Comparison of ENCODE assay signal across 1 cellular context in the genomic region with DNA sequence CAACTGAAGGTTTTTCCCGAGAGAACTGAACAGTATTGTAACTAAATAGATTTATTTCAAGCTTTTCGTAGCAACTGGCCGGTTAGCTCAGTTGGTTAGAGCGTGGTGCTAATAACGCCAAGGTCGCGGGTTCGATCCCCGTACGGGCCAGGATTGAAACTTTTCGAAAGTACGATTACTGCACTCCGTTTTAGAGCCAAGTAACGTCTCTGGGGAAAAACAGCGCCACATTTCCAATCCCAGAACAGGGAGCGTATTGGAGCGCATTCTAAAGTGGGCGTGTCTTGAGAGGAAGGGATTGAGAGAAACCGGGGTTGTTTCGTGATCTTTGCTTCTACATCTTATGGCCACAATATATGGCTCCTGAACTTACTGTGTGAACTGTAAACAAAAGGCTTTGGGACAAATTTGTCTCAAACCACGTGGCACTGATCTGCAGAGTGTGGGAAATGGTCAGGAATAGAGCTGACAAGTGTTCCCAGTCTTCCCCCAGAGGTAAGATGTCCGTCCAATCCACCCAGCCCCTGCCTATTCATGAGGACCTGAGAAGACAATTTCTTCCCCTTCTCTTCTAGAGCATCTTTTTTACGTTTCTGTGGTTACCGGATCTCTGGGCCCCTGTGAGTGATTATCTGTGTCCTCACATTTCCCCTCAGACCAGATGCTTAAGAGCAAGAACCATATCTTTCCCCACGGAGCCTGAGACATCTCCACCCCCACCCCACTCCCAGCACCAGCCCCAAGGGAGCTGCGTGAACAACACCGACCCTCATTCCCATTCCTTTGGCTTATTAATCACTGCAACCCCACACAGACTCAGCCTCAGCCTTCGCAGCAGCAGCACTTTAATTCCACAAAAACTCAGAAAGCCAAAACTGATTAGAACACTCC.
TF ChIP-seq lines count a peak whose summit lies in the region.

No MANE protein-coding gene starts in this region.

TF ChIP-seq in HepG2, 621 proteins besides CTCF, POLR2A, EP300 and RAD21 (continued from another document and continues in another):
- TF ChIP-seq, protein P1, sequence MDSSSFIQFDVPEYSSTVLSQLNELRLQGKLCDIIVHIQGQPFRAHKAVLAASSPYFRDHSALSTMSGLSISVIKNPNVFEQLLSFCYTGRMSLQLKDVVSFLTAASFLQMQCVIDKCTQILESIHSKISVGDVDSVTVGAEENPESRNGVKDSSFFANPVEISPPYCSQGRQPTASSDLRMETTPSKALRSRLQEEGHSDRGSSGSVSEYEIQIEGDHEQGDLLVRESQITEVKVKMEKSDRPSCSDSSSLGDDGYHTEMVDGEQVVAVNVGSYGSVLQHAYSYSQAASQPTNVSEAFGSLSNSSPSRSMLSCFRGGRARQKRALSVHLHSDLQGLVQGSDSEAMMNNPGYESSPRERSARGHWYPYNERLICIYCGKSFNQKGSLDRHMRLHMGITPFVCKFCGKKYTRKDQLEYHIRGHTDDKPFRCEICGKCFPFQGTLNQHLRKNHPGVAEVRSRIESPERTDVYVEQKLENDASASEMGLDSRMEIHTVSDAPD (CRISPR knock-in tag; IDR thresholded peaks at IDR 0.05), result no peak
- TF ChIP-seq NFE2L1 (CRISPR knock-in tag; IDR thresholded peaks at IDR 0.05; ENCODE audit: borderline replicate concordance), result no peak
- TF ChIP-seq ZNF644 (CRISPR knock-in tag; IDR thresholded peaks at IDR 0.05; ENCODE audit: low read depth), result 0 out of 2 replicates have a peak, but pooled peaks have one; percentile 11
- TF ChIP-seq, protein P2, sequence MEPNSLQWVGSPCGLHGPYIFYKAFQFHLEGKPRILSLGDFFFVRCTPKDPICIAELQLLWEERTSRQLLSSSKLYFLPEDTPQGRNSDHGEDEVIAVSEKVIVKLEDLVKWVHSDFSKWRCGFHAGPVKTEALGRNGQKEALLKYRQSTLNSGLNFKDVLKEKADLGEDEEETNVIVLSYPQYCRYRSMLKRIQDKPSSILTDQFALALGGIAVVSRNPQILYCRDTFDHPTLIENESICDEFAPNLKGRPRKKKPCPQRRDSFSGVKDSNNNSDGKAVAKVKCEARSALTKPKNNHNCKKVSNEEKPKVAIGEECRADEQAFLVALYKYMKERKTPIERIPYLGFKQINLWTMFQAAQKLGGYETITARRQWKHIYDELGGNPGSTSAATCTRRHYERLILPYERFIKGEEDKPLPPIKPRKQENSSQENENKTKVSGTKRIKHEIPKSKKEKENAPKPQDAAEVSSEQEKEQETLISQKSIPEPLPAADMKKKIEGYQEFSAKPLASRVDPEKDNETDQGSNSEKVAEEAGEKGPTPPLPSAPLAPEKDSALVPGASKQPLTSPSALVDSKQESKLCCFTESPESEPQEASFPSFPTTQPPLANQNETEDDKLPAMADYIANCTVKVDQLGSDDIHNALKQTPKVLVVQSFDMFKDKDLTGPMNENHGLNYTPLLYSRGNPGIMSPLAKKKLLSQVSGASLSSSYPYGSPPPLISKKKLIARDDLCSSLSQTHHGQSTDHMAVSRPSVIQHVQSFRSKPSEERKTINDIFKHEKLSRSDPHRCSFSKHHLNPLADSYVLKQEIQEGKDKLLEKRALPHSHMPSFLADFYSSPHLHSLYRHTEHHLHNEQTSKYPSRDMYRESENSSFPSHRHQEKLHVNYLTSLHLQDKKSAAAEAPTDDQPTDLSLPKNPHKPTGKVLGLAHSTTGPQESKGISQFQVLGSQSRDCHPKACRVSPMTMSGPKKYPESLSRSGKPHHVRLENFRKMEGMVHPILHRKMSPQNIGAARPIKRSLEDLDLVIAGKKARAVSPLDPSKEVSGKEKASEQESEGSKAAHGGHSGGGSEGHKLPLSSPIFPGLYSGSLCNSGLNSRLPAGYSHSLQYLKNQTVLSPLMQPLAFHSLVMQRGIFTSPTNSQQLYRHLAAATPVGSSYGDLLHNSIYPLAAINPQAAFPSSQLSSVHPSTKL (CRISPR knock-in tag; IDR thresholded peaks at IDR 0.05), result no peak; the same call in 1 of the 2 replicates
- TF ChIP-seq, protein P3, sequence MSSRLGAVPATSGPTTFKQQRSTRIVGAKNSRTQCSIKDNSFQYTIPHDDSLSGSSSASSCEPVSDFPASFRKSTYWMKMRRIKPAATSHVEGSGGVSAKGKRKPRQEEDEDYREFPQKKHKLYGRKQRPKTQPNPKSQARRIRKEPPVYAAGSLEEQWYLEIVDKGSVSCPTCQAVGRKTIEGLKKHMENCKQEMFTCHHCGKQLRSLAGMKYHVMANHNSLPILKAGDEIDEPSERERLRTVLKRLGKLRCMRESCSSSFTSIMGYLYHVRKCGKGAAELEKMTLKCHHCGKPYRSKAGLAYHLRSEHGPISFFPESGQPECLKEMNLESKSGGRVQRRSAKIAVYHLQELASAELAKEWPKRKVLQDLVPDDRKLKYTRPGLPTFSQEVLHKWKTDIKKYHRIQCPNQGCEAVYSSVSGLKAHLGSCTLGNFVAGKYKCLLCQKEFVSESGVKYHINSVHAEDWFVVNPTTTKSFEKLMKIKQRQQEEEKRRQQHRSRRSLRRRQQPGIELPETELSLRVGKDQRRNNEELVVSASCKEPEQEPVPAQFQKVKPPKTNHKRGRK (CRISPR knock-in tag; IDR thresholded peaks at IDR 0.05), result no peak
- TF ChIP-seq POLR2AphosphoS2 (IDR thresholded peaks at IDR 0.05; ENCODE audit: low read depth, low read length), result no peak
- TF ChIP-seq, protein P4, sequence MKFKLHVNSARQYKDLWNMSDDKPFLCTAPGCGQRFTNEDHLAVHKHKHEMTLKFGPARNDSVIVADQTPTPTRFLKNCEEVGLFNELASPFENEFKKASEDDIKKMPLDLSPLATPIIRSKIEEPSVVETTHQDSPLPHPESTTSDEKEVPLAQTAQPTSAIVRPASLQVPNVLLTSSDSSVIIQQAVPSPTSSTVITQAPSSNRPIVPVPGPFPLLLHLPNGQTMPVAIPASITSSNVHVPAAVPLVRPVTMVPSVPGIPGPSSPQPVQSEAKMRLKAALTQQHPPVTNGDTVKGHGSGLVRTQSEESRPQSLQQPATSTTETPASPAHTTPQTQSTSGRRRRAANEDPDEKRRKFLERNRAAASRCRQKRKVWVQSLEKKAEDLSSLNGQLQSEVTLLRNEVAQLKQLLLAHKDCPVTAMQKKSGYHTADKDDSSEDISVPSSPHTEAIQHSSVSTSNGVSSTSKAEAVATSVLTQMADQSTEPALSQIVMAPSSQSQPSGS (CRISPR knock-in tag; IDR thresholded peaks at IDR 0.05), result peak; percentile 66; the same call in 1 of the 2 replicates
- TF ChIP-seq SP5 (CRISPR knock-in tag; IDR thresholded peaks at IDR 0.05; ENCODE audit: borderline replicate concordance, low read depth), result peak; percentile 51; the same call in 1 of the 2 replicates
- no peak for TF ChIP-seq NR3C1 (CRISPR knock-in tag; IDR thresholded peaks at IDR 0.05)
- peak; percentile 90 for TF ChIP-seq ZMYM2 (CRISPR knock-in tag; IDR thresholded peaks at IDR 0.05)
- TF ChIP-seq ZBTB7A (CRISPR knock-in tag; IDR thresholded peaks at IDR 0.05), result no peak
- no peak for TF ChIP-seq ZNF746 (CRISPR knock-in tag; IDR thresholded peaks at IDR 0.05)
- TF ChIP-seq, protein P5, sequence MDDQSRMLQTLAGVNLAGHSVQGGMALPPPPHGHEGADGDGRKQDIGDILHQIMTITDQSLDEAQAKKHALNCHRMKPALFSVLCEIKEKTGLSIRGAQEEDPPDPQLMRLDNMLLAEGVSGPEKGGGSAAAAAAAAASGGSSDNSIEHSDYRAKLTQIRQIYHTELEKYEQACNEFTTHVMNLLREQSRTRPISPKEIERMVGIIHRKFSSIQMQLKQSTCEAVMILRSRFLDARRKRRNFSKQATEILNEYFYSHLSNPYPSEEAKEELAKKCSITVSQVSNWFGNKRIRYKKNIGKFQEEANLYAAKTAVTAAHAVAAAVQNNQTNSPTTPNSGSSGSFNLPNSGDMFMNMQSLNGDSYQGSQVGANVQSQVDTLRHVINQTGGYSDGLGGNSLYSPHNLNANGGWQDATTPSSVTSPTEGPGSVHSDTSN (CRISPR knock-in tag; IDR thresholded peaks at IDR 0.05; ENCODE audit: borderline replicate concordance), result no peak
- no peak for TF ChIP-seq ARHGAP35 (CRISPR knock-in tag; IDR thresholded peaks at IDR 0.05; ENCODE audit: borderline replicate concordance)
- no peak for TF ChIP-seq JUNB (CRISPR knock-in tag; IDR thresholded peaks at IDR 0.05; ENCODE audit: borderline replicate concordance)
- no peak for TF ChIP-seq ZNF251 (CRISPR knock-in tag; IDR thresholded peaks at IDR 0.05)
- TF ChIP-seq, protein P6, sequence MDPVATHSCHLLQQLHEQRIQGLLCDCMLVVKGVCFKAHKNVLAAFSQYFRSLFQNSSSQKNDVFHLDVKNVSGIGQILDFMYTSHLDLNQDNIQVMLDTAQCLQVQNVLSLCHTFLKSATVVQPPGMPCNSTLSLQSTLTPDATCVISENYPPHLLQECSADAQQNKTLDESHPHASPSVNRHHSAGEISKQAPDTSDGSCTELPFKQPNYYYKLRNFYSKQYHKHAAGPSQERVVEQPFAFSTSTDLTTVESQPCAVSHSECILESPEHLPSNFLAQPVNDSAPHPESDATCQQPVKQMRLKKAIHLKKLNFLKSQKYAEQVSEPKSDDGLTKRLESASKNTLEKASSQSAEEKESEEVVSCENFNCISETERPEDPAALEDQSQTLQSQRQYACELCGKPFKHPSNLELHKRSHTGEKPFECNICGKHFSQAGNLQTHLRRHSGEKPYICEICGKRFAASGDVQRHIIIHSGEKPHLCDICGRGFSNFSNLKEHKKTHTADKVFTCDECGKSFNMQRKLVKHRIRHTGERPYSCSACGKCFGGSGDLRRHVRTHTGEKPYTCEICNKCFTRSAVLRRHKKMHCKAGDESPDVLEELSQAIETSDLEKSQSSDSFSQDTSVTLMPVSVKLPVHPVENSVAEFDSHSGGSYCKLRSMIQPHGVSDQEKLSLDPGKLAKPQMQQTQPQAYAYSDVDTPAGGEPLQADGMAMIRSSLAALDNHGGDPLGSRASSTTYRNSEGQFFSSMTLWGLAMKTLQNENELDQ (CRISPR knock-in tag; IDR thresholded peaks at IDR 0.05; ENCODE audit: borderline replicate concordance), result no peak
- TF ChIP-seq, protein P7, sequence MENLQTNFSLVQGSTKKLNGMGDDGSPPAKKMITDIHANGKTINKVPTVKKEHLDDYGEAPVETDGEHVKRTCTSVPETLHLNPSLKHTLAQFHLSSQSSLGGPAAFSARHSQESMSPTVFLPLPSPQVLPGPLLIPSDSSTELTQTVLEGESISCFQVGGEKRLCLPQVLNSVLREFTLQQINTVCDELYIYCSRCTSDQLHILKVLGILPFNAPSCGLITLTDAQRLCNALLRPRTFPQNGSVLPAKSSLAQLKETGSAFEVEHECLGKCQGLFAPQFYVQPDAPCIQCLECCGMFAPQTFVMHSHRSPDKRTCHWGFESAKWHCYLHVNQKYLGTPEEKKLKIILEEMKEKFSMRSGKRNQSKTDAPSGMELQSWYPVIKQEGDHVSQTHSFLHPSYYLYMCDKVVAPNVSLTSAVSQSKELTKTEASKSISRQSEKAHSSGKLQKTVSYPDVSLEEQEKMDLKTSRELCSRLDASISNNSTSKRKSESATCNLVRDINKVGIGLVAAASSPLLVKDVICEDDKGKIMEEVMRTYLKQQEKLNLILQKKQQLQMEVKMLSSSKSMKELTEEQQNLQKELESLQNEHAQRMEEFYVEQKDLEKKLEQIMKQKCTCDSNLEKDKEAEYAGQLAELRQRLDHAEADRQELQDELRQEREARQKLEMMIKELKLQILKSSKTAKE (CRISPR knock-in tag; IDR thresholded peaks at IDR 0.05; ENCODE audit: borderline replicate concordance), result no peak
- TF ChIP-seq, protein P8, sequence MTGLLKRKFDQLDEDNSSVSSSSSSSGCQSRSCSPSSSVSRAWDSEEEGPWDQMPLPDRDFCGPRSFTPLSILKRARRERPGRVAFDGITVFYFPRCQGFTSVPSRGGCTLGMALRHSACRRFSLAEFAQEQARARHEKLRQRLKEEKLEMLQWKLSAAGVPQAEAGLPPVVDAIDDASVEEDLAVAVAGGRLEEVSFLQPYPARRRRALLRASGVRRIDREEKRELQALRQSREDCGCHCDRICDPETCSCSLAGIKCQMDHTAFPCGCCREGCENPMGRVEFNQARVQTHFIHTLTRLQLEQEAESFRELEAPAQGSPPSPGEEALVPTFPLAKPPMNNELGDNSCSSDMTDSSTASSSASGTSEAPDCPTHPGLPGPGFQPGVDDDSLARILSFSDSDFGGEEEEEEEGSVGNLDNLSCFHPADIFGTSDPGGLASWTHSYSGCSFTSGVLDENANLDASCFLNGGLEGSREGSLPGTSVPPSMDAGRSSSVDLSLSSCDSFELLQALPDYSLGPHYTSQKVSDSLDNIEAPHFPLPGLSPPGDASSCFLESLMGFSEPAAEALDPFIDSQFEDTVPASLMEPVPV (CRISPR knock-in tag; IDR thresholded peaks at IDR 0.05), result no peak
- TF ChIP-seq, protein P9, sequence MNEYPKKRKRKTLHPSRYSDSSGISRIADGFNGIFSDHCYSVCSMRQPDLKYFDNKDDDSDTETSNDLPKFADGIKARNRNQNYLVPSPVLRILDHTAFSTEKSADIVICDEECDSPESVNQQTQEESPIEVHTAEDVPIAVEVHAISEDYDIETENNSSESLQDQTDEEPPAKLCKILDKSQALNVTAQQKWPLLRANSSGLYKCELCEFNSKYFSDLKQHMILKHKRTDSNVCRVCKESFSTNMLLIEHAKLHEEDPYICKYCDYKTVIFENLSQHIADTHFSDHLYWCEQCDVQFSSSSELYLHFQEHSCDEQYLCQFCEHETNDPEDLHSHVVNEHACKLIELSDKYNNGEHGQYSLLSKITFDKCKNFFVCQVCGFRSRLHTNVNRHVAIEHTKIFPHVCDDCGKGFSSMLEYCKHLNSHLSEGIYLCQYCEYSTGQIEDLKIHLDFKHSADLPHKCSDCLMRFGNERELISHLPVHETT (CRISPR knock-in tag; conservative IDR thresholded peaks at IDR 0.05), result no peak; the same call in 1 of the 2 replicates
- TF ChIP-seq ZNF724P (CRISPR knock-in tag; IDR thresholded peaks at IDR 0.05; ENCODE audit: borderline replicate concordance), result no peak
- TF ChIP-seq FOXA3 (CRISPR knock-in tag; IDR thresholded peaks at IDR 0.05), result peak; percentile 40
- TF ChIP-seq ZNF772 (CRISPR knock-in tag; IDR thresholded peaks at IDR 0.05), result no peak
- TF ChIP-seq, protein P10, sequence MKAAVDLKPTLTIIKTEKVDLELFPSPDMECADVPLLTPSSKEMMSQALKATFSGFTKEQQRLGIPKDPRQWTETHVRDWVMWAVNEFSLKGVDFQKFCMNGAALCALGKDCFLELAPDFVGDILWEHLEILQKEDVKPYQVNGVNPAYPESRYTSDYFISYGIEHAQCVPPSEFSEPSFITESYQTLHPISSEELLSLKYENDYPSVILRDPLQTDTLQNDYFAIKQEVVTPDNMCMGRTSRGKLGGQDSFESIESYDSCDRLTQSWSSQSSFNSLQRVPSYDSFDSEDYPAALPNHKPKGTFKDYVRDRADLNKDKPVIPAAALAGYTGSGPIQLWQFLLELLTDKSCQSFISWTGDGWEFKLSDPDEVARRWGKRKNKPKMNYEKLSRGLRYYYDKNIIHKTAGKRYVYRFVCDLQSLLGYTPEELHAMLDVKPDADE (CRISPR knock-in tag; IDR thresholded peaks at IDR 0.05), result no peak
- no peak for TF ChIP-seq ZNF296 (CRISPR knock-in tag; conservative IDR thresholded peaks at IDR 0.05)
- TF ChIP-seq MAF1 (CRISPR knock-in tag; IDR thresholded peaks at IDR 0.05; ENCODE audit: borderline replicate concordance), result peak; percentile 93
- 0 out of 2 replicates have a peak, but pooled peaks have one; percentile 15 for TF ChIP-seq ZNF792 (CRISPR knock-in tag; IDR thresholded peaks at IDR 0.05)
- TF ChIP-seq, protein P11, sequence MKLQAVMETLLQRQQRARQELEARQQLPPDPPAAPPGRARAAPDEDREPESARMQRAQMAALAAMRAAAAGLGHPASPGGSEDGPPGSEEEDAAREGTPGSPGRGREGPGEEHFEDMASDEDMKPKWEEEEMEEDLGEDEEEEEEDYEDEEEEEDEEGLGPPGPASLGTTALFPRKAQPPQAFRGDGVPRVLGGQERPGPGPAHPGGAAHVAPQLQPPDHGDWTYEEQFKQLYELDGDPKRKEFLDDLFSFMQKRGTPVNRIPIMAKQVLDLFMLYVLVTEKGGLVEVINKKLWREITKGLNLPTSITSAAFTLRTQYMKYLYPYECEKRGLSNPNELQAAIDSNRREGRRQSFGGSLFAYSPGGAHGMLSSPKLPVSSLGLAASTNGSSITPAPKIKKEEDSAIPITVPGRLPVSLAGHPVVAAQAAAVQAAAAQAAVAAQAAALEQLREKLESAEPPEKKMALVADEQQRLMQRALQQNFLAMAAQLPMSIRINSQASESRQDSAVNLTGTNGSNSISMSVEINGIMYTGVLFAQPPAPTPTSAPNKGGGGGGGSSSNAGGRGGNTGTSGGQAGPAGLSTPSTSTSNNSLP (IDR thresholded peaks at IDR 0.05; ENCODE audit: low read depth, low read length), result peak; percentile 76
- TF ChIP-seq GABPA (IDR thresholded peaks at IDR 0.05; ENCODE audit: low read depth, low read length), result no peak
- TF ChIP-seq GABPA (CRISPR knock-in tag; IDR thresholded peaks at IDR 0.05; ENCODE audit: low read depth), result no peak
